23 cellular contexts compared by ENCODE assay signal in genomic region chr1:219537182-219537581, GRCh38.
"Had no signal": no experiment of that assay in that cellular context is flagged by ENCODE, and none has a peak within 500 bp of the region (broad histone marks: within the 10 kb centered on the region; RNA-seq: fewer than 3 reads in every experiment).

No MANE protein-coding gene starts in this region.

- H3K27me3 Mint-ChIP-seq: activated T-cell treated with anti-CD3 and anti-CD28 coated beads, Interleukin-2, amount 50 U/mL, for 24 hours; activated T-helper 17 cell treated with anti-CD3 and anti-CD28 coated beads, Interleukin-2, amount 50 U/mL, for 72 hours had no signal

- DNase-seq: activated CD4-positive, alpha-beta T cell treated with anti-CD3 and anti-CD28 coated beads for 1 hour; activated CD4-positive, alpha-beta T cell treated with anti-CD3 and anti-CD28 coated beads, Interleukin-2, amount 50 U/mL, for 1 hour; activated CD8-positive, alpha-beta memory T cell treated with anti-CD3 and anti-CD28 coated beads for 24 hours; activated CD8-positive, alpha-beta memory T cell treated with anti-CD3 and anti-CD28 coated beads, Interleukin-2, amount 50 U/mL, for 4 hours; activated T-cell treated with anti-CD3 and anti-CD28 coated beads, Interleukin-2, amount 50 U/mL, for 24 hours; endodermal cell; heart left ventricle; left ventricle myocardium superior; mammary epithelial cell; naive B cell; retina; spleen; stimulated activated CD4-positive, alpha-beta T cell treated with anti-CD3 and anti-CD28 coated beads, Interleukin-4, amount 100 ng/mL, for 1 hour; stimulated activated naive CD8-positive, alpha-beta T cell treated with anti-CD3 and anti-CD28 coated beads, Interleukin-15, Interleukin-2, amounts not matched to agents 100 U/mL and 50 U/mL, for 24 hours; T-helper 1 cell; upper lobe of right lung had no signal

- H3K27me3 ChIP-seq: ascending aorta, breast epithelium, heart left ventricle, neural progenitor cell, spleen, upper lobe of right lung had no signal

- H3K4me3 ChIP-seq: ascending aorta, breast epithelium, coronary artery, heart left ventricle, neural progenitor cell, spleen, upper lobe of right lung had no signal

- H3K36me3 ChIP-seq: ascending aorta, breast epithelium, heart left ventricle, neural progenitor cell, spleen, upper lobe of right lung had no signal

- H3K4me2 ChIP-seq: neural progenitor cell had no signal

- H3K27ac Mint-ChIP-seq: activated naive CD4-positive, alpha-beta T cell treated with anti-CD3 and anti-CD28 coated beads, Interleukin-2, amount 50 U/mL, for 72 hours; activated T-cell treated with anti-CD3 and anti-CD28 coated beads, Interleukin-2, amount 50 U/mL, for 24 hours; activated T-helper 17 cell treated with anti-CD3 and anti-CD28 coated beads, Interleukin-2, amount 50 U/mL, for 72 hours; endodermal cell; neural progenitor cell had no signal

- ATAC-seq: activated naive CD4-positive, alpha-beta T cell treated with anti-CD3 and anti-CD28 coated beads, Interleukin-2, amount 50 U/mL, for 72 hours; activated T-helper 17 cell treated with anti-CD3 and anti-CD28 coated beads, Interleukin-2, amount 50 U/mL, for 72 hours; heart left ventricle; left ventricle myocardium superior; stimulated activated naive CD8-positive, alpha-beta T cell treated with anti-CD3 and anti-CD28 coated beads, Interleukin-15, Interleukin-2, amounts not matched to agents 100 U/mL and 50 U/mL, for 24 hours; upper lobe of right lung had no signal

- H3K27ac ChIP-seq: ascending aorta, breast epithelium, coronary artery, epithelial cell of prostate, heart left ventricle, neural progenitor cell, spleen, upper lobe of right lung had no signal

- H3K4me3 Mint-ChIP-seq: activated T-cell treated with anti-CD3 and anti-CD28 coated beads, Interleukin-2, amount 50 U/mL, for 24 hours; activated T-helper 17 cell treated with anti-CD3 and anti-CD28 coated beads, Interleukin-2, amount 50 U/mL, for 72 hours; endodermal cell; naive B cell; neural progenitor cell had no signal

- H3K9me3 Mint-ChIP-seq: endodermal cell, neural progenitor cell had no signal

- H3K9ac ChIP-seq: neural progenitor cell had no signal

- H3K4me1 ChIP-seq: ascending aorta, breast epithelium, heart left ventricle, spleen, upper lobe of right lung had no signal

- H3K4me1 Mint-ChIP-seq: activated T-helper 17 cell treated with anti-CD3 and anti-CD28 coated beads, Interleukin-2, amount 50 U/mL, for 72 hours; naive B cell had no signal

- H3K36me3 Mint-ChIP-seq: activated naive CD4-positive, alpha-beta T cell treated with anti-CD3 and anti-CD28 coated beads, Interleukin-2, amount 50 U/mL, for 72 hours; naive B cell; neural progenitor cell had no signal

- H3K9me3 ChIP-seq: ascending aorta, breast epithelium, heart left ventricle, spleen, upper lobe of right lung had no signal

- H2AFZ ChIP-seq: neural progenitor cell had no signal
